In genomic region chr1:154404984-154405761, GRCh38 we compare ENCODE assay signal across 8 cellular contexts. TPM values are rescaled to one million over a fixed set of nuclear protein-coding genes. Genes with fewer than 3 reads are reported as not detected.
DNase-seq lines count a peak whose midpoint lies in the region; ATAC-seq, FAIRE-seq and TF ChIP-seq lines count a peak whose summit lies in the region.

IL6R (plus strand) TSS chr1:154405343; CDS start chr1:154405630, 287 bp downstream.

- H3K4me1 Mint-ChIP-seq in nephron progenitor cell, result peaks cover 36% of the 10 kb centered on the region

- peak within 1 kb of the TSS; percentile 93 for H3K27ac ChIP-seq in RWPE1

- H3K27ac Mint-ChIP-seq in nephron progenitor cell, result no peak within 1 kb of the TSS

- POLR2A ChIA-PET in RWPE1 (lab: Yijun Ruan, JAX; ENCODE audit: low non-redundant PET), result no interaction called here

- TF ChIP-seq CTCF in RWPE1 (conservative IDR thresholded peaks at IDR 0.05; ENCODE audit: low read depth) (peak; percentile 66), nephron progenitor cell (IDR thresholded peaks at IDR 0.05) (no peak), subcutaneous adipose tissue (IDR thresholded peaks at IDR 0.05; ENCODE audit: low read depth) (no peak)

- DNase-seq in NCI-H2029 (lab: John Stamatoyannopoulos, UW) (peak; percentile 40), NCI-H2029 treated with DMSO at 0.1 percent for 48 hours (lab: John Stamatoyannopoulos, UW) (no peak), RWPE1 (ENCODE audit: low spot score) (peak; percentile 84), frontal cortex (ENCODE audit: low spot score in 2 of 2) (peak; percentile 56 to 72), nephron progenitor cell (peak; percentile 72)
- DNase-seq in activated naive CD4-positive, alpha-beta T cell treated with Interleukin-2 at 50 U/mL for 16 hours, result peak; percentile 75

- peak; percentile 34 for ATAC-seq in HG03342 (IDR thresholded peaks at IDR 0.05; ENCODE audit: unreplicated experiment)

- FAIRE-seq in frontal cortex (lab: Jason Lieb, UNC), result no peak

- peaks cover 72% of the 10 kb centered on the region for H3K27me3 Mint-ChIP-seq in nephron progenitor cell (ENCODE audit: low read depth, poor library complexity)

- H3K4me3 Mint-ChIP-seq in nephron progenitor cell, result peak within 1 kb of the TSS; percentile 75

- no peaks in the 10 kb centered on the region for H3K36me3 Mint-ChIP-seq in nephron progenitor cell (ENCODE audit: low read depth)

- no peaks in the 10 kb centered on the region for H3K9me3 Mint-ChIP-seq in nephron progenitor cell

- CTCF ChIA-PET in RWPE1 (lab: Yijun Ruan, JAX), result interaction anchor here (0.6 to 1.1 kb wide), 4 partner anchors 32 to 544 kb away, joined by 3 to 8 read pairs (median 4); no protein-coding TSS in a partner anchor

RNA-seq across cellular contexts. Expression of gene IL6R, which starts in this region (rescaled TPM):
- 3.3 TPM for total RNA-seq in frontal cortex
- total RNA-seq in subcutaneous adipose tissue, result 10 to 100 TPM; 24.4 to 39.4 (median 27.8) TPM
